ENCODE assay signal across 15 cellular contexts in the genomic region with DNA sequence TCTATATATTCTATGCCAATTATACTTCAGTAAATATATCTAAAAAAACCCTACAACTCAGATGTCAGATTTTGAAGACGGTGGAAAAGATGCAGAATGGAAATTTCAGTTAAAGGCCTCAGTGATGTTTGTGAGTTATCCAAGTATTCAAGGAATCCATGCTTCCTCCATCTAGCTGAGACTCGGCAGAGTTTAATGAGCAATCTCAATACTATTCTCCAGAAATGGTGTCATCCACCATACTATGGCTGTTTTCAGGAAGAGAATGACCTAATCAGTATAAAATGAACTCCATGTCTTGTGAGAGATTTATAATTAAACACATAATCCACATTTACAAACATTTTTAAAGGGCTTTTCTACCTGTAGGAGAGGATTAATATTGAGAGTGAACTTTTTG.
DNase-seq lines count a peak whose midpoint lies in the region; ATAC-seq and TF ChIP-seq lines count a peak whose summit lies in the region.
"Had no signal": no experiment of that assay in that cellular context is flagged by ENCODE, and none has a peak within 500 bp of the region (broad histone marks: within the 10 kb centered on the region; RNA-seq: fewer than 3 reads in every experiment).

No MANE protein-coding gene starts in this region.

- H3K27ac Mint-ChIP-seq in mesothelial cell of epicardium (peak overlapping the region; percentile 14), endodermal cell (no peak overlapping the region), CD14-positive monocyte (no peak overlapping the region)
- H3K27ac Mint-ChIP-seq: stimulated activated effector memory CD8-positive, alpha-beta T cell treated with anti-CD3 and anti-CD28 coated beads, Interleukin-12 subunit alpha, Interleukin-12 subunit beta, amount 100 ng/mL, for 72 hours had no signal

- intact Hi-C loops in CD14-positive monocyte (cut with micrococcal nuclease), result loop anchor here (2.0 to 10.0 kb wide), 5 partner anchors 67 to 349 kb away; a partner anchor contains a TSS

- H3K4me1 Mint-ChIP-seq in mesothelial cell of epicardium (peaks cover 12% of the 10 kb centered on the region), endodermal cell (peaks cover 7% of the 10 kb centered on the region), CD14-positive monocyte (peaks cover 12% of the 10 kb centered on the region)

- H3K4me3 ChIP-seq in cardiac fibroblast (replicated peaks in 1 of 2; ENCODE audit: low read depth in 2 of 2, low read length in 2 of 2), result no peak overlapping the region
- no peak overlapping the region for H3K4me3 ChIP-seq in endodermal cell (ENCODE audit: low read length)

- 96% methylated on average over 2 of the region's 2 CpGs; no CpG with 5 or more reads in 1 of the 2 experiments for WGBS in endodermal cell (ENCODE audit: insufficient coverage in 1 of 2, insufficient read length in 1 of 2), 2 experiments

- H3K27ac ChIP-seq in endodermal cell (ENCODE audit: low read depth, low read length), result no peak overlapping the region

- H3K4me3 Mint-ChIP-seq in mesothelial cell of epicardium (peak overlapping the region; percentile 8), endodermal cell (no peak overlapping the region), CD14-positive monocyte (no peak overlapping the region)
- H3K4me3 Mint-ChIP-seq: stimulated activated effector memory CD8-positive, alpha-beta T cell treated with anti-CD3 and anti-CD28 coated beads, Interleukin-12 subunit alpha, Interleukin-12 subunit beta, amount 100 ng/mL, for 72 hours had no signal

- H3K9me3 Mint-ChIP-seq in mesothelial cell of epicardium (peaks cover 6% of the 10 kb centered on the region), endodermal cell (peaks cover 10% of the 10 kb centered on the region), CD14-positive monocyte (peaks cover 2 to 24% (median 9%) of the 10 kb centered on the region in 7 donors)

- H3K27me3 Mint-ChIP-seq in mesothelial cell of epicardium (ENCODE audit: low read depth), result no peaks in the 10 kb centered on the region
- H3K27me3 Mint-ChIP-seq in endodermal cell (ENCODE audit: insufficient read depth), result no peaks in the 10 kb centered on the region
- peaks cover 0 to 5% (median 1%) of the 10 kb centered on the region in 3 donors for H3K27me3 Mint-ChIP-seq in CD14-positive monocyte (ENCODE audit: low read depth in 3 of 3)

- H3K9ac ChIP-seq in endodermal cell (ENCODE audit: extremely low read depth, low read length, poor library complexity, severe bottlenecking), result no peak overlapping the region

- peaks cover 7% of the 10 kb centered on the region for H3K9me3 ChIP-seq in endodermal cell (ENCODE audit: control insufficient read depth, low read length)

- no peaks in the 10 kb centered on the region for H3K27me3 ChIP-seq in endodermal cell (ENCODE audit: control insufficient read depth, insufficient read depth, low read length, poor library complexity, severe bottlenecking)

- peaks cover 3% of the 10 kb centered on the region for H3K4me1 ChIP-seq in endodermal cell (ENCODE audit: control insufficient read depth, insufficient read depth, low read length)

- DNase-seq in ACHN (peak; percentile 23), HS-5 (ENCODE audit: low read depth) (peak; percentile 77), cardiac fibroblast (ENCODE audit: low read depth in 2 of 2) (peak; percentile 30 to 86), mesothelial cell of epicardium (ENCODE audit: low spot score in 2 of 2, unreplicated experiment in 2 of 2) (no peak), endodermal cell (no peak), CD14-positive monocyte (ENCODE audit: low spot score) (no peak)
- no peak for DNase-seq in stimulated activated naive CD8-positive, alpha-beta T cell treated with anti-CD3 and anti-CD28 coated beads, Interleukin-15, Interleukin-2, amounts not matched to agents 100 U/mL and 50 U/mL, for 24 hours
- DNase-seq: activated CD4-positive, CD25-positive, alpha-beta regulatory T cell treated with anti-CD3 and anti-CD28 coated beads, Interleukin-2, amount 50 U/mL, for 72 hours; activated effector memory CD4-positive, alpha-beta T cell treated with anti-CD3 and anti-CD28 coated beads, Interleukin-2, amount 50 U/mL, for 16 hours; C1 segment of cervical spinal cord; MM.1S; naive B cell; NCI-H524 had no signal

- H3K36me3 ChIP-seq in endodermal cell (ENCODE audit: control insufficient read depth, insufficient read depth, low read length), result no peaks in the 10 kb centered on the region

- no peak for ATAC-seq in GM19397 (IDR thresholded peaks at IDR 0.05; ENCODE audit: unreplicated experiment)
- no peak for ATAC-seq in stimulated activated naive CD8-positive, alpha-beta T cell treated with anti-CD3 and anti-CD28 coated beads, Interleukin-15, Interleukin-2, amounts not matched to agents 100 U/mL and 50 U/mL, for 24 hours
- ATAC-seq: stimulated activated effector memory CD8-positive, alpha-beta T cell treated with anti-CD3 and anti-CD28 coated beads, Interleukin-12 subunit alpha, Interleukin-12 subunit beta, amount 100 ng/mL, for 72 hours had no signal

- no peak for TF ChIP-seq CTCF in cardiac fibroblast (IDR thresholded peaks at IDR 0.05; ENCODE audit: low read depth, low read length)
- no peak for TF ChIP-seq CTCF in mesothelial cell of epicardium (IDR thresholded peaks at IDR 0.05; ENCODE audit: unreplicated experiment)
- TF ChIP-seq CTCF in endodermal cell (conservative IDR thresholded peaks at IDR 0.05), result no peak
- TF ChIP-seq CTCF in CD14-positive monocyte (IDR thresholded peaks at IDR 0.05), result no peak

- no peaks in the 10 kb centered on the region for H3K36me3 Mint-ChIP-seq in mesothelial cell of epicardium
- no peaks in the 10 kb centered on the region for H3K36me3 Mint-ChIP-seq in endodermal cell (ENCODE audit: low read depth)
- H3K36me3 Mint-ChIP-seq in CD14-positive monocyte, result no peaks in the 10 kb centered on the region
- H3K36me3 Mint-ChIP-seq: naive B cell had no signal

- in situ Hi-C loops in ACHN (cut with HindIII; ENCODE audit: low pct_ligation_motif_present, low pct_unique_long_range_greater_than_20kb, low sequenced_read_pairs), result no loop called here

Comparison
In these comparisons a context has a peak if more than half of its experiments do, and no peak if none do; other contexts are left out.
1. DNase-seq: peak in ACHN (single experiment), HS-5 (single experiment) and cardiac fibroblast (2 of 2); none in mesothelial cell of epicardium (0 of 2), stimulated activated naive CD8-positive, alpha-beta T cell treated with anti-CD3 and anti-CD28 coated beads, Interleukin-15, Interleukin-2, amounts not matched to agents 100 U/mL and 50 U/mL, for 24 hours (single experiment), endodermal cell (single experiment) and CD14-positive monocyte (single experiment).